16 cellular contexts compared by ENCODE assay signal in genomic region chr15:81285461-81285860, GRCh38. TPM values are rescaled to one million over a fixed set of nuclear protein-coding genes. Genes with fewer than 3 reads are reported as not detected.
DNase-seq lines count a peak whose midpoint lies in the region; ATAC-seq and FAIRE-seq lines count a peak whose summit lies in the region.
"Had no signal": no experiment of that assay in that cellular context is flagged by ENCODE, and none has a peak within 500 bp of the region (broad histone marks: within the 10 kb centered on the region; RNA-seq: fewer than 3 reads in every experiment).

No MANE protein-coding gene starts in this region.

- H3K4me3 Mint-ChIP-seq in activated T-cell treated with anti-CD3 and anti-CD28 coated beads, Interleukin-2, amount 50 U/mL, for 24 hours, result peak overlapping the region; percentile 77
- H3K4me3 Mint-ChIP-seq in activated naive CD8-positive, alpha-beta T cell treated with anti-CD3 and anti-CD28 coated beads, Interleukin-2, amount 10 ng/mL, durations not matched to agents 7 days and 5 days, result peak overlapping the region; percentile 47

- H3K27me3 Mint-ChIP-seq in activated T-cell treated with anti-CD3 and anti-CD28 coated beads, Interleukin-2, amount 50 U/mL, for 24 hours, result no peaks in the 10 kb centered on the region
- H3K27me3 Mint-ChIP-seq in activated naive CD8-positive, alpha-beta T cell treated with anti-CD3 and anti-CD28 coated beads, Interleukin-2, amount 10 ng/mL, durations not matched to agents 7 days and 5 days, result no peaks in the 10 kb centered on the region

- H3K27ac Mint-ChIP-seq in activated T-cell treated with anti-CD3 and anti-CD28 coated beads, Interleukin-2, amount 50 U/mL, for 24 hours, result peak overlapping the region; percentile 93
- H3K27ac Mint-ChIP-seq in activated naive CD8-positive, alpha-beta T cell treated with anti-CD3 and anti-CD28 coated beads, Interleukin-2, amount 10 ng/mL, durations not matched to agents 7 days and 5 days, result peak overlapping the region; percentile 87

- peak; percentile 80 for FAIRE-seq in GM19239 (lab: Jason Lieb, UNC)
- FAIRE-seq: HTR-8/SVneo, keratinocyte had no signal

- H3K36me3 Mint-ChIP-seq in activated T-cell treated with anti-CD3 and anti-CD28 coated beads, Interleukin-2, amount 50 U/mL, for 24 hours (ENCODE audit: low read depth), result peaks cover 36% of the 10 kb centered on the region
- peaks cover 13% of the 10 kb centered on the region for H3K36me3 Mint-ChIP-seq in activated naive CD8-positive, alpha-beta T cell treated with anti-CD3 and anti-CD28 coated beads, Interleukin-2, amount 10 ng/mL, durations not matched to agents 7 days and 5 days

- H3K9me3 Mint-ChIP-seq in activated T-cell treated with anti-CD3 and anti-CD28 coated beads, Interleukin-2, amount 50 U/mL, for 24 hours, result peaks cover 15% of the 10 kb centered on the region
- peaks cover 6% of the 10 kb centered on the region for H3K9me3 Mint-ChIP-seq in activated naive CD8-positive, alpha-beta T cell treated with anti-CD3 and anti-CD28 coated beads, Interleukin-2, amount 10 ng/mL, durations not matched to agents 7 days and 5 days

- intact Hi-C loops in sciatic nerve (cut with DNase I), result no loop called here

- no peak for ATAC-seq in activated naive CD8-positive, alpha-beta T cell treated with anti-CD3 and anti-CD28 coated beads, Interleukin-2, amount 10 ng/mL, durations not matched to agents 7 days and 5 days (ENCODE audit: low read depth)
- ATAC-seq in sciatic nerve (no peak), HG02678 (IDR thresholded peaks at IDR 0.05; ENCODE audit: unreplicated experiment) (no peak), GM19351 (IDR thresholded peaks at IDR 0.05; ENCODE audit: unreplicated experiment) (no peak)

- H3K4me1 Mint-ChIP-seq in activated T-cell treated with anti-CD3 and anti-CD28 coated beads, Interleukin-2, amount 50 U/mL, for 24 hours (ENCODE audit: low read depth), result peaks cover 80% of the 10 kb centered on the region
- peaks cover 47% of the 10 kb centered on the region for H3K4me1 Mint-ChIP-seq in activated naive CD8-positive, alpha-beta T cell treated with anti-CD3 and anti-CD28 coated beads, Interleukin-2, amount 10 ng/mL, durations not matched to agents 7 days and 5 days

- peak; percentile 29 for DNase-seq in activated T-cell treated with anti-CD3 and anti-CD28 coated beads, Interleukin-2, amount 50 U/mL, for 24 hours
- no peak for DNase-seq in activated T-cell treated with anti-CD3 and anti-CD28 coated beads, Interleukin-2, amount 50 U/mL, for 48 hours
- DNase-seq in GM19239 (ENCODE audit: insufficient read length, low spot score), result no peak
- DNase-seq in activated naive CD8-positive, alpha-beta T cell treated with anti-CD3 and anti-CD28 coated beads, Interleukin-2, amount 10 ng/mL, durations not matched to agents 7 days and 5 days, result no peak
- DNase-seq in sciatic nerve (ENCODE audit: low spot score), result peak; percentile 26
- no peak for DNase-seq in SIG-M5 treated with dmso at 0.1 percent for 504 hours (lab: John Stamatoyannopoulos, UW; ENCODE audit: unreplicated experiment)
- DNase-seq: amygdala, mesendoderm, NCI-H2171, NCI-H748 treated with DMSO at 0.1 percent for 48 hours, retina, RPMI8226 had no signal

- POLR2A ChIA-PET in activated naive CD8-positive, alpha-beta T cell treated with anti-CD3 and anti-CD28 coated beads, Interleukin-2, amount 10 ng/mL, durations not matched to agents 7 days and 5 days (lab: Charles Lee), result interaction anchor here (3.0 kb wide), 1 partner anchor 15 kb away, joined by 57 read pairs; no protein-coding TSS in a partner anchor

RNA-seq across cellular contexts. Expression of gene STARD5, which starts 38.5 kb away (rescaled TPM):
- total RNA-seq in activated naive CD8-positive, alpha-beta T cell treated with anti-CD3 and anti-CD28 coated beads, Interleukin-2, amount 10 ng/mL, durations not matched to agents 7 days and 5 days, result 1 to 10 TPM; 5.4 to 7.2 TPM
- 6.1 TPM for total RNA-seq in sciatic nerve

Comparison
In these comparisons a context has a peak if more than half of its experiments do, and no peak if none do; other contexts are left out.
1. DNase-seq: peak in activated T-cell treated with anti-CD3 and anti-CD28 coated beads, Interleukin-2, amount 50 U/mL, for 24 hours (single experiment) and sciatic nerve (single experiment); none in activated T-cell treated with anti-CD3 and anti-CD28 coated beads, Interleukin-2, amount 50 U/mL, for 48 hours (0 of 2), GM19239 (single experiment), activated naive CD8-positive, alpha-beta T cell treated with anti-CD3 and anti-CD28 coated beads, Interleukin-2, amount 10 ng/mL, durations not matched to agents 7 days and 5 days (single experiment) and SIG-M5 treated with dmso at 0.1 percent for 504 hours (single experiment).